In the genomic region with DNA sequence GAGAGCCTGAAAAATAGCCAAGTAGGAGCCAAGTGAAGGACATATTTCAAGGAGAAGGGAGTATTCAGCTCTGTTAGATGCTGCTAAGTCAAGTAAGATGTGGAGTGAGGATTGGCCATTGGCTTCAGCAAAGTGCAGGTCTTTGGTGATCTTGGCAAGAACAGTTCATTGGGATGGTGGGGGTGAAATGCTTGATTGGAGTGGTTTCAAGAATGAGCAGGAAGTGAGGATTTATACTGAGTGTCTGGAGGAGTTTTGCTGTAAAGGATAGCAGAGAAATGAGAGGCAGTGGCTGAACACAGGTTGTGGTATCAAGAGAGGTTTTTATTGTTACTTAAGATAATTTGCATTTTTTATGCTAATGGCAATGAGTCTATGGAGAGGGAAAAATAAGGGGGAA, we compare ENCODE assay signal across 1 cellular context.
TF ChIP-seq lines count a peak whose summit lies in the region.

No MANE protein-coding gene starts in this region.

TF ChIP-seq in IMR-90, 13 proteins besides CTCF, POLR2A, EP300 and RAD21 (continued from another document):
- TF ChIP-seq MAZ (IDR thresholded peaks at IDR 0.05; ENCODE audit: borderline replicate concordance, low read depth, low read length) (no peak), FOS (IDR thresholded peaks at IDR 0.05; ENCODE audit: low read depth, low read length) (no peak), MXI1 (IDR thresholded peaks at IDR 0.05; ENCODE audit: borderline replicate concordance, low read depth, low read length) (no peak), CHD1 (IDR thresholded peaks at IDR 0.05; ENCODE audit: low read depth, low read length) (no peak), NFE2L2 (IDR thresholded peaks at IDR 0.05; ENCODE audit: low read depth, low read length) (no peak)
